In genomic region chr13:37342205-37342604, GRCh38 we compare ENCODE assay signal across 20 cellular contexts.
"Had no signal": no experiment of that assay in that cellular context is flagged by ENCODE, and none has a peak within 500 bp of the region (broad histone marks: within the 10 kb centered on the region; RNA-seq: fewer than 3 reads in every experiment).

No MANE protein-coding gene starts in this region.

- H3K9me3 ChIP-seq: left ventricle myocardium inferior, psoas muscle, tibial artery had no signal

- H3K27ac ChIP-seq: coronary artery, foreskin keratinocyte, left ventricle myocardium inferior, parathyroid adenoma, psoas muscle, tibial artery had no signal

- H3K4me3 Mint-ChIP-seq: endodermal cell; immature natural killer cell; naive B cell; nephron; stimulated activated naive CD8-positive, alpha-beta T cell treated with anti-CD3 and anti-CD28 coated beads, Interleukin-15, Interleukin-2, amounts not matched to agents 100 ng/mL and 50 ng/mL, for 24 hours had no signal

- H3K4me1 ChIP-seq: left ventricle myocardium inferior, parathyroid adenoma, psoas muscle, tibial artery had no signal

- H3K27me3 ChIP-seq: foreskin keratinocyte, tibial artery had no signal

- H3K79me2 ChIP-seq: parathyroid adenoma had no signal

- ATAC-seq: foreskin keratinocyte, left cardiac atrium, psoas muscle, sciatic nerve had no signal

- H3K4me1 Mint-ChIP-seq: immature natural killer cell, naive B cell had no signal

- H3K36me3 Mint-ChIP-seq: immature natural killer cell, naive B cell had no signal

- H2AFZ ChIP-seq: parathyroid adenoma had no signal

- H3K27me3 Mint-ChIP-seq: naive B cell; stimulated activated naive CD8-positive, alpha-beta T cell treated with anti-CD3 and anti-CD28 coated beads, Interleukin-15, Interleukin-2, amounts not matched to agents 100 ng/mL and 50 ng/mL, for 24 hours had no signal

- H3K4me3 ChIP-seq: coronary artery, left ventricle myocardium inferior, lung, psoas muscle, tibial artery had no signal

- DNase-seq: effector CD4-positive, alpha-beta T cell; endodermal cell; erythroblast; foreskin keratinocyte; immature natural killer cell; left cardiac atrium; left ventricle myocardium inferior; mesendoderm; naive B cell; retina; stimulated activated CD4-positive, alpha-beta T cell treated with anti-CD3 and anti-CD28 coated beads, Interleukin-12 subunit alpha, Interleukin-12 subunit beta, amount 100 ng/mL, for 4 hours; stimulated activated CD4-positive, alpha-beta T cell treated with anti-CD3 and anti-CD28 coated beads, Interleukin-2, amount 100 ng/mL, for 48 hours; tibial artery had no signal

- H3K27ac Mint-ChIP-seq: endodermal cell; immature natural killer cell; naive B cell; nephron; stimulated activated naive CD8-positive, alpha-beta T cell treated with anti-CD3 and anti-CD28 coated beads, Interleukin-15, Interleukin-2, amounts not matched to agents 100 ng/mL and 50 ng/mL, for 24 hours had no signal

- H3K9ac ChIP-seq: parathyroid adenoma had no signal

- H3K36me3 ChIP-seq: left ventricle myocardium inferior, tibial artery had no signal

- H3K9me3 Mint-ChIP-seq: endodermal cell; nephron; stimulated activated naive CD8-positive, alpha-beta T cell treated with anti-CD3 and anti-CD28 coated beads, Interleukin-15, Interleukin-2, amounts not matched to agents 100 ng/mL and 50 ng/mL, for 24 hours had no signal
